Comparison of ENCODE assay signal across 1 cellular context in genomic region chr22:36481393-36482168, GRCh38.
TF ChIP-seq lines count a peak whose summit lies in the region.

TSS of gene TXN2 (minus strand) at chr22:36481640. CDS start at chr22:36480837, 803 bp downstream.

TF ChIP-seq in HEK293, 187 proteins besides CTCF, POLR2A, EP300 and RAD21 (continued from another document and continues in another):
- TF ChIP-seq ZBTB11 (tag by site-specific recombination; conservative IDR thresholded peaks at IDR 0.05; ENCODE audit: low read depth) (no peak; the same call in none of the 2 replicates), ZNF223 (tag by site-specific recombination; IDR thresholded peaks at IDR 0.05) (0 out of 2 replicates have a peak, but pooled peaks have one; percentile 55), FEZF1 (tag by site-specific recombination; IDR thresholded peaks at IDR 0.05) (no peak), KLF16 (tag by site-specific recombination; IDR thresholded peaks at IDR 0.05) (peak; percentile 36; the same call in 1 of the 2 replicates), ZNF624 (tag by site-specific recombination; IDR thresholded peaks at IDR 0.05) (no peak), SP3 (tag by site-specific recombination; IDR thresholded peaks at IDR 0.05) (peak; percentile 78), ZNF280C (tag by site-specific recombination; IDR thresholded peaks at IDR 0.05) (no peak), ZNF2 (tag by site-specific recombination; IDR thresholded peaks at IDR 0.05) (peak; percentile 78), ZFHX2 (tag by site-specific recombination; conservative IDR thresholded peaks at IDR 0.05) (peak; percentile 62), SP2 (tag by site-specific recombination; IDR thresholded peaks at IDR 0.05) (peak; percentile 84), ZNF664 (tag by site-specific recombination; IDR thresholded peaks at IDR 0.05) (no peak), ZNF362 (tag by site-specific recombination; IDR thresholded peaks at IDR 0.05) (peak; percentile 100), BCL11B (tag by site-specific recombination; IDR thresholded peaks at IDR 0.05; ENCODE audit: low read depth) (peak; percentile 35; the same call in 1 of the 2 replicates), ZNF629 (tag by site-specific recombination; IDR thresholded peaks at IDR 0.05) (peak; percentile 99), ZBTB17 (tag by site-specific recombination; IDR thresholded peaks at IDR 0.05) (peak; percentile 97), SP7 (tag by site-specific recombination; IDR thresholded peaks at IDR 0.05) (peak; percentile 80), ZNF785 (tag by site-specific recombination; IDR thresholded peaks at IDR 0.05) (peak; percentile 60; the same call in 1 of the 2 replicates), PBX3 (CRISPR knock-in tag; IDR thresholded peaks at IDR 0.05) (peak; percentile 79; the same call in 1 of the 2 replicates), ZFP3 (tag by site-specific recombination; IDR thresholded peaks at IDR 0.05; ENCODE audit: low read depth) (peak; percentile 93), MEIS1 (CRISPR knock-in tag; IDR thresholded peaks at IDR 0.05; ENCODE audit: borderline replicate concordance) (no peak), ZNF10 (tag by site-specific recombination; IDR thresholded peaks at IDR 0.05) (no peak), ZNF248 (tag by site-specific recombination; IDR thresholded peaks at IDR 0.05) (no peak), ZNF777 (tag by site-specific recombination; IDR thresholded peaks at IDR 0.05; ENCODE audit: borderline replicate concordance) (no peak; the same call in 1 of the 2 replicates), ZSCAN5A (tag by site-specific recombination; IDR thresholded peaks at IDR 0.05) (0 out of 2 replicates have a peak, but pooled peaks have one; percentile 82), ZNF654 (tag by site-specific recombination; IDR thresholded peaks at IDR 0.05; ENCODE audit: low read depth) (no peak), ZNF510 (tag by site-specific recombination; IDR thresholded peaks at IDR 0.05; ENCODE audit: insufficient replicate concordance) (no peak), ZNF391 (tag by site-specific recombination; IDR thresholded peaks at IDR 0.05; ENCODE audit: borderline replicate concordance, low read depth) (peak; percentile 85; the same call in 1 of the 2 replicates), OVOL3 (tag by site-specific recombination; IDR thresholded peaks at IDR 0.05) (no peak; the same call in 1 of the 2 replicates), ZSCAN16 (tag by site-specific recombination; IDR thresholded peaks at IDR 0.05) (no peak), IKZF3 (tag by site-specific recombination; IDR thresholded peaks at IDR 0.05) (peak; percentile 84), ZNF132 (tag by site-specific recombination; IDR thresholded peaks at IDR 0.05; ENCODE audit: borderline replicate concordance) (no peak), ZSCAN4 (tag by site-specific recombination; IDR thresholded peaks at IDR 0.05) (no peak; the same call in 1 of the 2 replicates), ZNF24 (tag by site-specific recombination; IDR thresholded peaks at IDR 0.05) (peak; percentile 61), RBAK (tag by site-specific recombination; IDR thresholded peaks at IDR 0.05) (no peak)
- TF ChIP-seq, protein P1, sequence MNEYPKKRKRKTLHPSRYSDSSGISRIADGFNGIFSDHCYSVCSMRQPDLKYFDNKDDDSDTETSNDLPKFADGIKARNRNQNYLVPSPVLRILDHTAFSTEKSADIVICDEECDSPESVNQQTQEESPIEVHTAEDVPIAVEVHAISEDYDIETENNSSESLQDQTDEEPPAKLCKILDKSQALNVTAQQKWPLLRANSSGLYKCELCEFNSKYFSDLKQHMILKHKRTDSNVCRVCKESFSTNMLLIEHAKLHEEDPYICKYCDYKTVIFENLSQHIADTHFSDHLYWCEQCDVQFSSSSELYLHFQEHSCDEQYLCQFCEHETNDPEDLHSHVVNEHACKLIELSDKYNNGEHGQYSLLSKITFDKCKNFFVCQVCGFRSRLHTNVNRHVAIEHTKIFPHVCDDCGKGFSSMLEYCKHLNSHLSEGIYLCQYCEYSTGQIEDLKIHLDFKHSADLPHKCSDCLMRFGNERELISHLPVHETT (tag by site-specific recombination; IDR thresholded peaks at IDR 0.05) = peak; percentile 61; the same call in 1 of the 2 replicates
- TF ChIP-seq, protein P2, sequence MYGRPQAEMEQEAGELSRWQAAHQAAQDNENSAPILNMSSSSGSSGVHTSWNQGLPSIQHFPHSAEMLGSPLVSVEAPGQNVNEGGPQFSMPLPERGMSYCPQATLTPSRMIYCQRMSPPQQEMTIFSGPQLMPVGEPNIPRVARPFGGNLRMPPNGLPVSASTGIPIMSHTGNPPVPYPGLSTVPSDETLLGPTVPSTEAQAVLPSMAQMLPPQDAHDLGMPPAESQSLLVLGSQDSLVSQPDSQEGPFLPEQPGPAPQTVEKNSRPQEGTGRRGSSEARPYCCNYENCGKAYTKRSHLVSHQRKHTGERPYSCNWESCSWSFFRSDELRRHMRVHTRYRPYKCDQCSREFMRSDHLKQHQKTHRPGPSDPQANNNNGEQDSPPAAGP (tag by site-specific recombination; IDR thresholded peaks at IDR 0.05) = peak; percentile 88
- TF ChIP-seq, protein P3, sequence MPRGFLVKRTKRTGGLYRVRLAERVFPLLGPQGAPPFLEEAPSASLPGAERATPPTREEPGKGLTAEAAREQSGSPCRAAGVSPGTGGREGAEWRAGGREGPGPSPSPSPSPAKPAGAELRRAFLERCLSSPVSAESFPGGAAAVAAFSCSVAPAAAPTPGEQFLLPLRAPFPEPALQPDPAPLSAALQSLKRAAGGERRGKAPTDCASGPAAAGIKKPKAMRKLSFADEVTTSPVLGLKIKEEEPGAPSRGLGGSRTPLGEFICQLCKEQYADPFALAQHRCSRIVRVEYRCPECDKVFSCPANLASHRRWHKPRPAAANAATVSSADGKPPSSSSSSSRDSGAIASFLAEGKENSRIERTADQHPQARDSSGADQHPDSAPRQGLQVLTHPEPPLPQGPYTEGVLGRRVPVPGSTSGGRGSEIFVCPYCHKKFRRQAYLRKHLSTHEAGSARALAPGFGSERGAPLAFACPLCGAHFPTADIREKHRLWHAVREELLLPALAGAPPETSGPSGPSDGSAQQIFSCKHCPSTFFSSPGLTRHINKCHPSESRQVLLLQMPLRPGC (tag by site-specific recombination; IDR thresholded peaks at IDR 0.05) = peak; percentile 79; the same call in 1 of the 2 replicates
- TF ChIP-seq, protein P4, sequence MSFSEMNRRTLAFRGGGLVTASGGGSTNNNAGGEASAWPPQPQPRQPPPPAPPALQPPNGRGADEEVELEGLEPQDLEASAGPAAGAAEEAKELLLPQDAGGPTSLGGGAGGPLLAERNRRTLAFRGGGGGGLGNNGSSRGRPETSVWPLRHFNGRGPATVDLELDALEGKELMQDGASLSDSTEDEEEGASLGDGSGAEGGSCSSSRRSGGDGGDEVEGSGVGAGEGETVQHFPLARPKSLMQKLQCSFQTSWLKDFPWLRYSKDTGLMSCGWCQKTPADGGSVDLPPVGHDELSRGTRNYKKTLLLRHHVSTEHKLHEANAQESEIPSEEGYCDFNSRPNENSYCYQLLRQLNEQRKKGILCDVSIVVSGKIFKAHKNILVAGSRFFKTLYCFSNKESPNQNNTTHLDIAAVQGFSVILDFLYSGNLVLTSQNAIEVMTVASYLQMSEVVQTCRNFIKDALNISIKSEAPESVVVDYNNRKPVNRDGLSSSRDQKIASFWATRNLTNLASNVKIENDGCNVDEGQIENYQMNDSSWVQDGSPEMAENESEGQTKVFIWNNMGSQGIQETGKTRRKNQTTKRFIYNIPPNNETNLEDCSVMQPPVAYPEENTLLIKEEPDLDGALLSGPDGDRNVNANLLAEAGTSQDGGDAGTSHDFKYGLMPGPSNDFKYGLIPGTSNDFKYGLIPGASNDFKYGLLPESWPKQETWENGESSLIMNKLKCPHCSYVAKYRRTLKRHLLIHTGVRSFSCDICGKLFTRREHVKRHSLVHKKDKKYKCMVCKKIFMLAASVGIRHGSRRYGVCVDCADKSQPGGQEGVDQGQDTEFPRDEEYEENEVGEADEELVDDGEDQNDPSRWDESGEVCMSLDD (tag by site-specific recombination; IDR thresholded peaks at IDR 0.05) = peak; percentile 74
- TF ChIP-seq, protein P5, sequence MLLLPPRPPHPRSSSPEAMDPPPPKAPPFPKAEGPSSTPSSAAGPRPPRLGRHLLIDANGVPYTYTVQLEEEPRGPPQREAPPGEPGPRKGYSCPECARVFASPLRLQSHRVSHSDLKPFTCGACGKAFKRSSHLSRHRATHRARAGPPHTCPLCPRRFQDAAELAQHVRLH (tag by site-specific recombination; IDR thresholded peaks at IDR 0.05) = peak; percentile 16
- TF ChIP-seq, protein P6, sequence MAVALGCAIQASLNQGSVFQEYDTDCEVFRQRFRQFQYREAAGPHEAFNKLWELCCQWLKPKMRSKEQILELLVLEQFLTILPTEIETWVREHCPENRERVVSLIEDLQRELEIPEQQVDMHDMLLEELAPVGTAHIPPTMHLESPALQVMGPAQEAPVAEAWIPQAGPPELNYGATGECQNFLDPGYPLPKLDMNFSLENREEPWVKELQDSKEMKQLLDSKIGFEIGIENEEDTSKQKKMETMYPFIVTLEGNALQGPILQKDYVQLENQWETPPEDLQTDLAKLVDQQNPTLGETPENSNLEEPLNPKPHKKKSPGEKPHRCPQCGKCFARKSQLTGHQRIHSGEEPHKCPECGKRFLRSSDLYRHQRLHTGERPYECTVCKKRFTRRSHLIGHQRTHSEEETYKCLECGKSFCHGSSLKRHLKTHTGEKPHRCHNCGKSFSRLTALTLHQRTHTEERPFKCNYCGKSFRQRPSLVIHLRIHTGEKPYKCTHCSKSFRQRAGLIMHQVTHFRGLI (tag by site-specific recombination; IDR thresholded peaks at IDR 0.05) = peak; percentile 93
